In the genomic region with DNA sequence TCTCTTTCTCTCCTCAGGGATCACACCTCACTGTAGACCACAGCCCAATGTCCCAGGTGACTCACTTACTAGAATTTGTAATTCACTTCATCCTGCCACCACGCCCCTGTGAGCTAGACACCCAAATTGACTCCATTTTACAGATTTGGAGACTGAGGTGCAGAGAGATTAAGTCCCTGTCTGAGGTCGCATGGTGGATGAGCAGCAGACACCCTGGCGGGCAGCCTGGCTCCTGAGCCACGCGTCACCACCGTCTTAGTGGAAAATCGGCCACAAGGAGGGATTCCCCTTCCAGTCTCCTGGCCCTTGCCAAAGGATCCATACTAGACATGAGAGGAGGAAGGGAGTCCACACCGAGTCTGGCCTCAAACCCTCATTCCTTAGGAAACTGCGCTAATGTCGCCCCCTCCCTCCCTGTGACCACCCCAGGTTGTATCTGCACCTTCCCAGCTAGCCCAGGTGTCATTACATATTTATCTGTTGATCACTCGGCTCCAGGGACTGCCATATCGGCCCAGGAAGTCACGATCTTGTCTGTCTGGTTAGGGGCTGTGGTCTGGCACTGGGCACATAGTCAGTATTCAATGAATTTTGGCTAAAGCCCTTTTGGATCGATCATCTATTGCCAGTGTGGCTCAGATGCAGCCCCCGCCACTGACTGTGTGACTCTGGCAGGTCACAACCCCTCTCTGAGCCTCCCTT, we compare ENCODE assay signal across 9 cellular contexts. TPM values are rescaled to one million over a fixed set of nuclear protein-coding genes. Genes with fewer than 3 reads are reported as not detected.
A peak's percentile ranks its signal among the peaks of the same experiment; 100 is the strongest.
DNase-seq lines count a peak whose midpoint lies in the region; ATAC-seq and TF ChIP-seq lines count a peak whose summit lies in the region.
"Had no signal": no experiment of that assay in that cellular context is flagged by ENCODE, and none has a peak within 500 bp of the region (broad histone marks: within the 10 kb centered on the region; RNA-seq: fewer than 3 reads in every experiment).

No MANE protein-coding gene starts in this region.

- no peak for TF ChIP-seq EP300 in SK-N-SH (IDR thresholded peaks at IDR 0.05; ENCODE audit: borderline replicate concordance in 1 of 2, low read depth in 1 of 2, low read length in 1 of 2)

- H3K36me3 ChIP-seq in SK-N-SH (replicated peaks in 1 of 2; ENCODE audit: control insufficient read depth in 1 of 2, insufficient read depth in 2 of 2, low read length in 1 of 2) (no peaks in the 10 kb centered on the region), left lung (no peaks in the 10 kb centered on the region), stomach smooth muscle (ENCODE audit: control insufficient read depth in 2 of 2, insufficient read depth in 2 of 2, low read length in 2 of 2) (no peaks in the 10 kb centered on the region)

- H3K27ac ChIP-seq in SK-N-SH (ENCODE audit: low read depth in 2 of 2, low read length in 1 of 2) = no peak overlapping the region
- peak overlapping the region; percentile 18 to 34 for H3K27ac ChIP-seq in left lung
- peak overlapping the region; percentile 11 for H3K27ac ChIP-seq in stomach smooth muscle (ENCODE audit: low read length)

- no peak overlapping the region for H2AFZ ChIP-seq in SK-N-SH (ENCODE audit: low read depth)

- H3F3A ChIP-seq in SK-N-SH (replicated peaks; ENCODE audit: insufficient read depth) = no peaks in the 10 kb centered on the region

- ATAC-seq in SK-N-SH treated with all-trans-retinoic acid at 6 μM for 48 hours (peak; percentile 25), left lung (no peak)

- intact Hi-C loops in activated T-helper 1 cell treated with anti-CD3 and anti-CD28 coated beads, Interleukin-12 subunit alpha, Interleukin-12 subunit beta, Interleukin-2, Interleukin-4 antibody, amounts not matched to agents 30 ng/mL and 10 ng/mL and 1 ng/mL, durations not matched to agents 14 hours and 24 hours and 36 hours (cut with micrococcal nuclease) = loop anchor here (2.0 to 10.0 kb wide), 4 partner anchors 75 to 521 kb away; partner anchors contain the start of genes SLC9A8 and UBE2V1
- intact Hi-C loops in left lung (cut with DNase I) = no loop called here

- H3K27me3 ChIP-seq in SK-N-SH (ENCODE audit: insufficient read depth) (no peaks in the 10 kb centered on the region), left lung (no peaks in the 10 kb centered on the region), stomach smooth muscle (ENCODE audit: control insufficient read depth in 1 of 2, insufficient read depth in 2 of 2, low read length in 2 of 2) (no peaks in the 10 kb centered on the region)

- H3K9me3 Mint-ChIP-seq in activated T-helper 1 cell treated with anti-CD3 and anti-CD28 coated beads, Interleukin-12 subunit alpha, Interleukin-12 subunit beta, Interleukin-2, Interleukin-4 antibody, amounts not matched to agents 30 ng/mL and 10 ng/mL and 1 ng/mL, durations not matched to agents 14 hours and 24 hours and 36 hours = peaks cover 23% of the 10 kb centered on the region

- H3K9ac ChIP-seq in SK-N-SH (no peak overlapping the region), stomach smooth muscle (ENCODE audit: low read length in 2 of 2) (no peak overlapping the region)

- POLR2A ChIA-PET in SK-N-SH (lab: Yijun Ruan, JAX) = no interaction called here

- no peaks in the 10 kb centered on the region for H4K20me1 ChIP-seq in SK-N-SH (ENCODE audit: insufficient read depth)

- no peak overlapping the region for H3K4me3 ChIP-seq in SK-N-SH (ENCODE audit: low read depth in 2 of 2, low read length in 1 of 2)
- H3K4me3 ChIP-seq in left lung = no peak overlapping the region
- no peak overlapping the region for H3K4me3 ChIP-seq in stomach smooth muscle (ENCODE audit: low read length in 2 of 2)

- CTCF ChIA-PET in SK-N-SH (lab: Yijun Ruan, JAX) = interaction anchor here (1.7 to 4.2 kb wide), 4 partner anchors 15 to 252 kb away, joined by 5 to 25 read pairs (median 11); no protein-coding TSS in a partner anchor

- no peak for TF ChIP-seq RAD21 in SK-N-SH (IDR thresholded peaks at IDR 0.05; ENCODE audit: low read length)

- peak overlapping the region; percentile 81 for H3K4me3 Mint-ChIP-seq in activated T-helper 1 cell treated with anti-CD3 and anti-CD28 coated beads, Interleukin-12 subunit alpha, Interleukin-12 subunit beta, Interleukin-2, Interleukin-4 antibody, amounts not matched to agents 30 ng/mL and 10 ng/mL and 1 ng/mL, durations not matched to agents 14 hours and 24 hours and 36 hours

- H3K36me3 Mint-ChIP-seq in activated T-helper 1 cell treated with anti-CD3 and anti-CD28 coated beads, Interleukin-12 subunit alpha, Interleukin-12 subunit beta, Interleukin-2, Interleukin-4 antibody, amounts not matched to agents 30 ng/mL and 10 ng/mL and 1 ng/mL, durations not matched to agents 14 hours and 24 hours and 36 hours (ENCODE audit: low read depth) = peaks cover 46% of the 10 kb centered on the region

- no peaks in the 10 kb centered on the region for H3K9me3 ChIP-seq in SK-N-SH
- H3K9me3 ChIP-seq in left lung = peaks cover 0 to 3% of the 10 kb centered on the region in 2 donors
- H3K9me3 ChIP-seq in stomach smooth muscle (ENCODE audit: control insufficient read depth in 2 of 2, low read length in 2 of 2) = no peaks in the 10 kb centered on the region

- H3K9me2 ChIP-seq in SK-N-SH = no peaks in the 10 kb centered on the region

- TF ChIP-seq CTCF in SK-N-SH (IDR thresholded peaks at IDR 0.05) = no peak
- TF ChIP-seq CTCF in left lung (IDR thresholded peaks at IDR 0.05) = no peak

- no peaks in the 10 kb centered on the region for H3K27me3 Mint-ChIP-seq in activated T-helper 1 cell treated with anti-CD3 and anti-CD28 coated beads, Interleukin-12 subunit alpha, Interleukin-12 subunit beta, Interleukin-2, Interleukin-4 antibody, amounts not matched to agents 30 ng/mL and 10 ng/mL and 1 ng/mL, durations not matched to agents 14 hours and 24 hours and 36 hours (ENCODE audit: insufficient read depth)

- H3K4me2 ChIP-seq in SK-N-SH = no peak overlapping the region

- no peaks in the 10 kb centered on the region for H3K79me2 ChIP-seq in SK-N-SH (ENCODE audit: insufficient read depth)

- DNase-seq in SK-N-SH (no peak), left lung (no peak), amygdala (lab: John Stamatoyannopoulos, UW) (no peak), NCI-H2227 (lab: John Stamatoyannopoulos, UW; ENCODE audit: unreplicated experiment) (no peak), NCI-H146 (lab: John Stamatoyannopoulos, UW) (no peak)
- DNase-seq in activated T-helper 1 cell treated with anti-CD3 and anti-CD28 coated beads, Interleukin-12 subunit alpha, Interleukin-12 subunit beta, Interleukin-2, Interleukin-4 antibody, amounts not matched to agents 30 ng/mL and 10 ng/mL and 1 ng/mL, durations not matched to agents 14 hours and 24 hours and 36 hours (ENCODE audit: low spot score) = no peak
- DNase-seq: NCI-H1092 had no signal

- H3K27ac Mint-ChIP-seq in activated T-helper 1 cell treated with anti-CD3 and anti-CD28 coated beads, Interleukin-12 subunit alpha, Interleukin-12 subunit beta, Interleukin-2, Interleukin-4 antibody, amounts not matched to agents 30 ng/mL and 10 ng/mL and 1 ng/mL, durations not matched to agents 14 hours and 24 hours and 36 hours = peak overlapping the region; percentile 99

- H3K4me1 Mint-ChIP-seq in activated T-helper 1 cell treated with anti-CD3 and anti-CD28 coated beads, Interleukin-12 subunit alpha, Interleukin-12 subunit beta, Interleukin-2, Interleukin-4 antibody, amounts not matched to agents 30 ng/mL and 10 ng/mL and 1 ng/mL, durations not matched to agents 14 hours and 24 hours and 36 hours (ENCODE audit: low read depth) = peaks cover 91% of the 10 kb centered on the region

- peaks cover 0 to 5% of the 10 kb centered on the region in 2 experiments; a peak in 1 of 4 replicates for H3K4me1 ChIP-seq in SK-N-SH (ENCODE audit: control insufficient read depth in 1 of 2, insufficient read depth in 2 of 2, low read depth in 1 of 2, low read length in 1 of 2)
- peaks cover 4 to 24% of the 10 kb centered on the region in 2 donors for H3K4me1 ChIP-seq in left lung
- peaks cover 16% of the 10 kb centered on the region for H3K4me1 ChIP-seq in stomach smooth muscle (ENCODE audit: control insufficient read depth, insufficient read depth, low read length)

- WGBS in SK-N-SH (ENCODE audit: low lambda C conversion rate) = 83% methylated on average over 14 of the region's 15 CpGs

TF ChIP-seq in SK-N-SH treated with all-trans-retinoic acid at 6 μM for 48 hours, 23 proteins besides CTCF, POLR2A, EP300 and RAD21 (continues in another document):
- no peak for TF ChIP-seq POU6F1 (CRISPR knock-in tag; IDR thresholded peaks at IDR 0.05; ENCODE audit: borderline replicate concordance, low read depth)

TF ChIP-seq in SK-N-SH, 30 proteins besides CTCF, POLR2A, EP300 and RAD21 (continues in another document):
- TF ChIP-seq SIN3A (IDR thresholded peaks at IDR 0.05; ENCODE audit: borderline replicate concordance, low read depth, low read length) (no peak), FOSL2 (IDR thresholded peaks at IDR 0.05; ENCODE audit: borderline replicate concordance, low read depth) (no peak), TCF12 (IDR thresholded peaks at IDR 0.05) (no peak), NFIC (IDR thresholded peaks at IDR 0.05; ENCODE audit: borderline replicate concordance) (no peak), EZH2phosphoT487 (IDR thresholded peaks at IDR 0.05; ENCODE audit: borderline replicate concordance, low read depth) (no peak), RFX5 (IDR thresholded peaks at IDR 0.05; ENCODE audit: low read length) (no peak), ELF1 (IDR thresholded peaks at IDR 0.05) (no peak), GATA2 (CRISPR knock-in tag; IDR thresholded peaks at IDR 0.05) (no peak)
- TF ChIP-seq, protein P1, sequence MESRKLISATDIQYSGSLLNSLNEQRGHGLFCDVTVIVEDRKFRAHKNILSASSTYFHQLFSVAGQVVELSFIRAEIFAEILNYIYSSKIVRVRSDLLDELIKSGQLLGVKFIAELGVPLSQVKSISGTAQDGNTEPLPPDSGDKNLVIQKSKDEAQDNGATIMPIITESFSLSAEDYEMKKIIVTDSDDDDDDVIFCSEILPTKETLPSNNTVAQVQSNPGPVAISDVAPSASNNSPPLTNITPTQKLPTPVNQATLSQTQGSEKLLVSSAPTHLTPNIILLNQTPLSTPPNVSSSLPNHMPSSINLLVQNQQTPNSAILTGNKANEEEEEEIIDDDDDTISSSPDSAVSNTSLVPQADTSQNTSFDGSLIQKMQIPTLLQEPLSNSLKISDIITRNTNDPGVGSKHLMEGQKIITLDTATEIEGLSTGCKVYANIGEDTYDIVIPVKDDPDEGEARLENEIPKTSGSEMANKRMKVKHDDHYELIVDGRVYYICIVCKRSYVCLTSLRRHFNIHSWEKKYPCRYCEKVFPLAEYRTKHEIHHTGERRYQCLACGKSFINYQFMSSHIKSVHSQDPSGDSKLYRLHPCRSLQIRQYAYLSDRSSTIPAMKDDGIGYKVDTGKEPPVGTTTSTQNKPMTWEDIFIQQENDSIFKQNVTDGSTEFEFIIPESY (IDR thresholded peaks at IDR 0.05; ENCODE audit: borderline replicate concordance, low read depth) = no peak

RNA-seq across cellular contexts. Expression of gene PTGIS, which starts 25.7 kb away (rescaled TPM):
- 0.67 and 1.0 TPM in 2 replicates for polyA plus RNA-seq in SK-N-SH (2012; rRNA removed)
- polyA plus RNA-seq in SK-N-SH (2012; cell fraction: cytosol; rRNA removed) = 0.45 and 0.52 TPM in 2 replicates
- 0.49 and 0.54 TPM in 2 replicates for polyA plus RNA-seq in SK-N-SH (2012; cell fraction: nucleus; rRNA removed)
- total RNA-seq in activated T-helper 1 cell treated with anti-CD3 and anti-CD28 coated beads, Interleukin-12 subunit alpha, Interleukin-12 subunit beta, Interleukin-2, Interleukin-4 antibody, amounts not matched to agents 30 ng/mL and 10 ng/mL and 1 ng/mL, durations not matched to agents 14 hours and 24 hours and 36 hours = 40.6 and 43.6 TPM in 2 replicates
- 10 to 100 TPM; 32.9 to 46.0 TPM for total RNA-seq in left lung

Comparison
In these comparisons a context has a peak if more than half of its experiments do, and no peak if none do; other contexts are left out.
1. H3K27ac ChIP-seq: peak in left lung (2 of 2) and stomach smooth muscle (single experiment); none in SK-N-SH (0 of 2).